In genomic region chr2:240351826-240352426, GRCh38 we compare ENCODE assay signal across 17 cellular contexts.
DNase-seq lines count a peak whose midpoint lies in the region; ATAC-seq and TF ChIP-seq lines count a peak whose summit lies in the region.
"Had no signal": no experiment of that assay in that cellular context is flagged by ENCODE, and none has a peak within 500 bp of the region (broad histone marks: within the 10 kb centered on the region; RNA-seq: fewer than 3 reads in every experiment).

No MANE protein-coding gene starts in this region.

- no peaks in the 10 kb centered on the region for H3K27me3 ChIP-seq in neural cell (ENCODE audit: insufficient read depth, low read depth, low read length)
- H3K27me3 ChIP-seq: ascending aorta had no signal

- H3K9ac ChIP-seq in neural cell (ENCODE audit: low read length) = no peak overlapping the region
- H3K9ac ChIP-seq: GM23248 had no signal

- no peak overlapping the region for H3K4me3 Mint-ChIP-seq in osteocyte (ENCODE audit: unreplicated experiment)
- no peak overlapping the region for H3K4me3 Mint-ChIP-seq in activated CD4-positive, alpha-beta T cell treated with anti-CD3 and anti-CD28 coated beads, Interleukin-2, amount 10 ng/mL, durations not matched to agents 7 days and 5 days
- H3K4me3 Mint-ChIP-seq: activated B cell treated with CpG ODN at 0.5 μM for 24 hours, T-cell had no signal

- TF ChIP-seq EP300 in neural cell (conservative IDR thresholded peaks at IDR 0.05; ENCODE audit: poor library complexity, severe bottlenecking) = no peak

- H3K27ac ChIP-seq in neural cell (ENCODE audit: low read length) = peak overlapping the region; percentile 49
- H3K27ac ChIP-seq: ascending aorta, coronary artery, epithelial cell of prostate, GM23248 had no signal

- no peak overlapping the region for H3K27ac Mint-ChIP-seq in osteocyte (ENCODE audit: unreplicated experiment)
- H3K27ac Mint-ChIP-seq in activated CD4-positive, alpha-beta T cell treated with anti-CD3 and anti-CD28 coated beads, Interleukin-2, amount 10 ng/mL, durations not matched to agents 7 days and 5 days = no peak overlapping the region
- H3K27ac Mint-ChIP-seq: activated B cell treated with CpG ODN at 0.5 μM for 24 hours, T-cell had no signal

- DNase-seq in DMS79 (lab: John Stamatoyannopoulos, UW) (peak; percentile 94), NCI-H1694 treated with DMSO at 0.1 percent for 48 hours (lab: John Stamatoyannopoulos, UW) (peak; percentile 97), RPMI8226 (peak; percentile 36), H4 (ENCODE audit: low spot score) (no peak), osteocyte (ENCODE audit: extremely low spot score, unreplicated experiment) (no peak)
- DNase-seq in activated CD4-positive, alpha-beta T cell treated with anti-CD3 and anti-CD28 coated beads, Interleukin-2, amount 10 ng/mL, durations not matched to agents 7 days and 5 days = no peak
- DNase-seq: activated B cell treated with CpG ODN at 0.5 μM for 24 hours; activated gamma-delta T cell; GM23248; NCI-H510A treated with DMSO at 0.1 percent for 48 hours; stimulated activated CD4-positive, alpha-beta T cell treated with anti-CD3 and anti-CD28 coated beads, Interleukin-4, amount 100 ng/mL, for 1 hour; T-cell had no signal

- H3K36me3 ChIP-seq in neural cell (ENCODE audit: insufficient read depth, low read length) = no peaks in the 10 kb centered on the region
- H3K36me3 ChIP-seq: ascending aorta had no signal

- H3F3A ChIP-seq in neural cell (ENCODE audit: insufficient read depth, low read length, poor library complexity, severe bottlenecking) = no peaks in the 10 kb centered on the region

- peak overlapping the region; percentile 21 for H3K4me3 ChIP-seq in neural cell (ENCODE audit: low read length)
- H3K4me3 ChIP-seq: ascending aorta, coronary artery, GM23248 had no signal

- POLR2A ChIA-PET in activated CD4-positive, alpha-beta T cell treated with anti-CD3 and anti-CD28 coated beads, Interleukin-2, amount 10 ng/mL, durations not matched to agents 7 days and 5 days (lab: Charles Lee) = no interaction called here

- no peaks in the 10 kb centered on the region for H3K9me2 ChIP-seq in neural cell (ENCODE audit: insufficient read depth, low read length)

- no peaks in the 10 kb centered on the region for H4K20me1 ChIP-seq in neural cell (ENCODE audit: insufficient read depth)

- CTCF ChIA-PET in activated CD4-positive, alpha-beta T cell treated with anti-CD3 and anti-CD28 coated beads, Interleukin-2, amount 10 ng/mL, durations not matched to agents 7 days and 5 days (lab: Charles Lee) = no interaction called here

- H3K27me3 Mint-ChIP-seq in osteocyte (ENCODE audit: unreplicated experiment) = peaks cover 13% of the 10 kb centered on the region
- no peaks in the 10 kb centered on the region for H3K27me3 Mint-ChIP-seq in activated CD4-positive, alpha-beta T cell treated with anti-CD3 and anti-CD28 coated beads, Interleukin-2, amount 10 ng/mL, durations not matched to agents 7 days and 5 days
- H3K27me3 Mint-ChIP-seq: activated B cell treated with CpG ODN at 0.5 μM for 24 hours had no signal

- no peaks in the 10 kb centered on the region for H3K36me3 Mint-ChIP-seq in osteocyte (ENCODE audit: unreplicated experiment)
- no peaks in the 10 kb centered on the region for H3K36me3 Mint-ChIP-seq in activated CD4-positive, alpha-beta T cell treated with anti-CD3 and anti-CD28 coated beads, Interleukin-2, amount 10 ng/mL, durations not matched to agents 7 days and 5 days (ENCODE audit: low read depth)
- H3K36me3 Mint-ChIP-seq: T-cell had no signal

- no peaks in the 10 kb centered on the region for H3K9me3 ChIP-seq in neural cell (ENCODE audit: low read length)
- H3K9me3 ChIP-seq: ascending aorta had no signal

- H3K79me2 ChIP-seq in neural cell (replicated peaks; ENCODE audit: insufficient read depth, low read length) = no peaks in the 10 kb centered on the region

- no peak overlapping the region for H2AFZ ChIP-seq in neural cell (ENCODE audit: low read depth, low read length)
- H2AFZ ChIP-seq: GM23248 had no signal

- TF ChIP-seq RAD21 in neural cell (conservative IDR thresholded peaks at IDR 0.05) = no peak

- peaks cover 4% of the 10 kb centered on the region for H3K4me1 Mint-ChIP-seq in osteocyte (ENCODE audit: unreplicated experiment)
- no peaks in the 10 kb centered on the region for H3K4me1 Mint-ChIP-seq in activated CD4-positive, alpha-beta T cell treated with anti-CD3 and anti-CD28 coated beads, Interleukin-2, amount 10 ng/mL, durations not matched to agents 7 days and 5 days
- H3K4me1 Mint-ChIP-seq: activated B cell treated with CpG ODN at 0.5 μM for 24 hours, T-cell had no signal

- H3K4me2 ChIP-seq in neural cell (ENCODE audit: low read length) = no peak overlapping the region

- no peak for ATAC-seq in HG02840 (IDR thresholded peaks at IDR 0.05; ENCODE audit: low FRiP score, unreplicated experiment)
- ATAC-seq: T-cell had no signal

- no peak for TF ChIP-seq CTCF in neural cell (IDR thresholded peaks at IDR 0.05; ENCODE audit: poor library complexity, severe bottlenecking)
- no peak for TF ChIP-seq CTCF in osteocyte (IDR thresholded peaks at IDR 0.05)

- no peaks in the 10 kb centered on the region for H3K9me3 Mint-ChIP-seq in osteocyte (ENCODE audit: unreplicated experiment)
- no peaks in the 10 kb centered on the region for H3K9me3 Mint-ChIP-seq in activated CD4-positive, alpha-beta T cell treated with anti-CD3 and anti-CD28 coated beads, Interleukin-2, amount 10 ng/mL, durations not matched to agents 7 days and 5 days
- H3K9me3 Mint-ChIP-seq: activated B cell treated with CpG ODN at 0.5 μM for 24 hours, T-cell had no signal

TF ChIP-seq in neural cell, 6 proteins besides CTCF, POLR2A, EP300 and RAD21:
- TF ChIP-seq REST (IDR thresholded peaks at IDR 0.05; ENCODE audit: borderline replicate concordance) (no peak), MXI1 (conservative IDR thresholded peaks at IDR 0.05; ENCODE audit: poor library complexity, severe bottlenecking) (no peak), POLR2AphosphoS5 (IDR thresholded peaks at IDR 0.05) (no peak)

Comparison
In these comparisons a context has a peak if more than half of its experiments do, and no peak if none do; other contexts are left out.
1. DNase-seq: peak in DMS79 (single experiment), NCI-H1694 treated with DMSO at 0.1 percent for 48 hours (single experiment) and RPMI8226 (single experiment); none in H4 (single experiment), osteocyte (single experiment) and activated CD4-positive, alpha-beta T cell treated with anti-CD3 and anti-CD28 coated beads, Interleukin-2, amount 10 ng/mL, durations not matched to agents 7 days and 5 days (single experiment).